Comparison of ENCODE assay signal across 10 cellular contexts in genomic region chr5:146466521-146467349, GRCh38. TPM values are rescaled to one million over a fixed set of nuclear protein-coding genes. Genes with fewer than 3 reads are reported as not detected.
DNase-seq lines count a peak whose midpoint lies in the region; ATAC-seq and TF ChIP-seq lines count a peak whose summit lies in the region.
"Had no signal": no experiment of that assay in that cellular context is flagged by ENCODE, and none has a peak within 500 bp of the region (broad histone marks: within the 10 kb centered on the region; RNA-seq: fewer than 3 reads in every experiment).

No MANE protein-coding gene starts in this region.

- no peaks in the 10 kb centered on the region for H3K9me3 Mint-ChIP-seq in CD4-positive, alpha-beta memory T cell

- H3K27ac Mint-ChIP-seq in CD4-positive, alpha-beta memory T cell, result peak overlapping the region in 3 of 7 donors; percentile 32 to 36 (median 33)

- peaks cover 70% of the 10 kb centered on the region for H3K36me3 ChIP-seq in PC-9 (ENCODE audit: low read depth)
- peaks cover 54% of the 10 kb centered on the region for H3K36me3 ChIP-seq in CD4-positive, alpha-beta memory T cell (ENCODE audit: insufficient read depth, low read length)

- H3K4me2 ChIP-seq in PC-9, result no peak overlapping the region

- no peak for ATAC-seq in GM18520 (IDR thresholded peaks at IDR 0.05; ENCODE audit: unreplicated experiment)

- POLR2A ChIA-PET in PC-9 (lab: Charles Lee; ENCODE audit: unreplicated experiment), result no interaction called here
- POLR2A ChIA-PET in CD4-positive, alpha-beta memory T cell (lab: Charles Lee; ENCODE audit: partially characterized antibody), result no interaction called here

- no TSS peak for BruUV-seq in PC-9 (replicated peaks; lab: Mats Ljungman, UMichigan)

- no peaks in the 10 kb centered on the region for H3K9me3 ChIP-seq in PC-9 (ENCODE audit: insufficient read depth, low read depth)
- no peaks in the 10 kb centered on the region for H3K9me3 ChIP-seq in CD4-positive, alpha-beta memory T cell (ENCODE audit: control insufficient read depth in 1 of 2, low read length in 2 of 2)

- no peak overlapping the region for H3K4me3 Mint-ChIP-seq in CD4-positive, alpha-beta memory T cell

- peaks cover 72% of the 10 kb centered on the region for H4K20me1 ChIP-seq in PC-9 (ENCODE audit: insufficient read depth)

- no peak overlapping the region for H3K4me3 ChIP-seq in PC-9
- H3K4me3 ChIP-seq in epithelial cell of proximal tubule (ENCODE audit: low read depth, low read length), result no peak overlapping the region
- H3K4me3 ChIP-seq in CD4-positive, alpha-beta memory T cell (ENCODE audit: low read length in 2 of 2), result no peak overlapping the region

- DNase-seq in DMS 273 (lab: John Stamatoyannopoulos, UW; ENCODE audit: unreplicated experiment) (peak; percentile 14), DMS 273 treated with DMSO at 0.1 percent for 48 hours (lab: John Stamatoyannopoulos, UW) (no peak), PC-9 (no peak), epithelial cell of proximal tubule (ENCODE audit: low read depth) (no peak), renal cortical epithelial cell (ENCODE audit: low read depth) (peak; percentile 52)
- DNase-seq in CD4-positive, alpha-beta memory T cell, result no peak
- no peak for DNase-seq in stimulated activated CD4-positive, alpha-beta T cell treated with anti-CD3 and anti-CD28 coated beads, Interleukin-4, amount 100 ng/mL, for 1 hour
- DNase-seq: 8988T had no signal

- no peaks in the 10 kb centered on the region for H3K9me2 ChIP-seq in PC-9 (ENCODE audit: insufficient read depth)

- no peak overlapping the region for H2AFZ ChIP-seq in PC-9

- peaks cover 11 to 27% (median 22%) of the 10 kb centered on the region in 4 donors for H3K4me1 Mint-ChIP-seq in CD4-positive, alpha-beta memory T cell

- H3K4me1 ChIP-seq in PC-9 (replicated peaks; ENCODE audit: insufficient read depth), result no peaks in the 10 kb centered on the region
- peaks cover 4% of the 10 kb centered on the region for H3K4me1 ChIP-seq in CD4-positive, alpha-beta memory T cell (ENCODE audit: insufficient read depth, low read length)

- H3K36me3 Mint-ChIP-seq in CD4-positive, alpha-beta memory T cell, result peaks cover 55 to 72% of the 10 kb centered on the region in 2 donors

- TF ChIP-seq CTCF in PC-9 (conservative IDR thresholded peaks at IDR 0.05) (peak; percentile 64), epithelial cell of proximal tubule (conservative IDR thresholded peaks at IDR 0.05; ENCODE audit: low read depth, low read length) (peak; percentile 66)

- CTCF ChIA-PET in PC-9 (lab: Charles Lee), result no interaction called here
- CTCF ChIA-PET in CD4-positive, alpha-beta memory T cell (lab: Charles Lee; ENCODE audit: partially characterized antibody), result interaction anchor here (0.8 to 4.6 kb wide), 4 partner anchors 9 to 187 kb away, joined by 3 to 14 read pairs (median 4); partner anchors contain the start of gene TCERG1

- no peaks in the 10 kb centered on the region for H3K27me3 Mint-ChIP-seq in CD4-positive, alpha-beta memory T cell

- no peak overlapping the region for H3K27ac ChIP-seq in PC-9
- no peak overlapping the region for H3K27ac ChIP-seq in CD4-positive, alpha-beta memory T cell (ENCODE audit: low read depth, low read length)

- no peaks in the 10 kb centered on the region for H3K27me3 ChIP-seq in PC-9 (ENCODE audit: insufficient read depth, low read depth)
- H3K27me3 ChIP-seq in CD4-positive, alpha-beta memory T cell (ENCODE audit: insufficient read depth, low read length), result no peaks in the 10 kb centered on the region

- intact Hi-C loops in PC-9 (cut with micrococcal nuclease; ENCODE audit: unreplicated experiment), result no loop called here
- intact Hi-C loops in CD4-positive, alpha-beta memory T cell (cut with micrococcal nuclease), result no loop called here

- peaks cover 31% of the 10 kb centered on the region for H3K79me2 ChIP-seq in PC-9 (ENCODE audit: low read depth)

- peaks cover 19% of the 10 kb centered on the region; the same call in 1 of the 2 replicates for H3F3A ChIP-seq in PC-9 (ENCODE audit: insufficient read depth, low read depth)

RNA-seq across cellular contexts. Expression of gene TCERG1, which starts 19.6 kb away (rescaled TPM):
- 75.9 and 79.9 TPM in 2 replicates for total RNA-seq in PC-9 (2021)
- total RNA-seq in epithelial cell of proximal tubule, result 43.7 and 60.0 TPM in 2 replicates
- total RNA-seq in renal cortical epithelial cell, result 34.9 and 47.4 TPM in 2 replicates
- 10 to 100 TPM; 67.9 to 68.5 TPM for total RNA-seq in CD4-positive, alpha-beta memory T cell
- polyA plus RNA-seq in CD4-positive, alpha-beta memory T cell, result 10 to 100 TPM; 20.3 to 46.4 TPM

RNA-seq across cellular contexts. Expression of gene GPR151, which starts 49.3 kb away (rescaled TPM):
- total RNA-seq in PC-9 (2021), result not detected in 2 replicates
- not detected in 2 replicates for total RNA-seq in epithelial cell of proximal tubule
- total RNA-seq in renal cortical epithelial cell, result not detected in 2 replicates
- not detected for total RNA-seq in CD4-positive, alpha-beta memory T cell
- not detected for polyA plus RNA-seq in CD4-positive, alpha-beta memory T cell
- total RNA-seq: activated CD8-positive, alpha-beta memory T cell treated with anti-CD3 and anti-CD28 coated beads for 36 hours had no signal

Comparison
In these comparisons a context has a peak if more than half of its experiments do, and no peak if none do; other contexts are left out.
1. DNase-seq: peak in DMS 273 (single experiment) and renal cortical epithelial cell (single experiment); none in DMS 273 treated with DMSO at 0.1 percent for 48 hours (single experiment), PC-9 (0 of 2), epithelial cell of proximal tubule (single experiment), CD4-positive, alpha-beta memory T cell (0 of 5) and stimulated activated CD4-positive, alpha-beta T cell treated with anti-CD3 and anti-CD28 coated beads, Interleukin-4, amount 100 ng/mL, for 1 hour (single experiment).